In the genomic region with DNA sequence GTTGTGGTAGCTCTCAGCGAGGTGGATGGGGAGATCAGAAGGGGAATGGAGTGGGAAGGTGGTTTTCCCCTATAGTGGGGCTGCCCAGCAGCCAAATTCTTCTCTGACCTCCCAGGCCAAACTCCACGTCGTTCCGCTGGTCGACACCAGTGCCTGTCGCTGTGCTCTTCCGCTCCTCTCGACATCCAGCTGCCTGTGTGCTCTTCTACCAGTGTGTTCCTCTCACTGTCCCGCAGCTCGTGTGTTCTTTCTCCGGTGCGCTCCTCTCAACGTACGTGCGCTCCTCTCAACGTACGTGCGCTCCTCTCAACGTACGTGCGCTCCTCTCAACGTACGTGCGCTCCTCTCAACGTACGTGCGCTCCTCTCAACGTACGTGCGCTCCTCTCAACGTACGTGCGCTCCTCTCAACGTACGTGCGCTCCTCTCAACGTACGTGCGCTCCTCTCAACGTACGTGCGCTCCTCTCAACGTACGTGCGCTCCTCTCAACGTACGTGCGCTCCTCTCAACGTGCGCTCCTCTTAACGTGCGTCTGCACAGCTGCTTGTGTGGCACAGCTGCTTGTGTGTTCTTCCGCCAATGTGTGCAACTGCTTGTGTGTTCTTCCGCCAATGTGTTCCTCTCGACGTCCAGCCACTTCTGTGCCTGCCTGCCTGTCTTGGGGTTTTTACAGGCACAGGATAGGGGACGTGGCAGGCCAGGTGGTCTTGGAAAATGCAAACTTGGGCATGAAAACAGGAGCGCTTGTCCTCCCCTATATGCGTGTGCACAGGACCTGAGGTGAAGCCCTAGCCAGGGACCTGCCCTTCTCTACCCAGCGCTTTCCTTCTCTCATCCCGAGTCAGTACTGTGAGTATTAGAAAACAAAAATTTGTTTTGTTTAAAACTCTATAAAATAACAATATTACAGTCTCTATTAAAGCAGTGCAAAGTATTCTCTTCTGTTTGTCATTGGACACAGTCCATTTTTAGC, we compare ENCODE assay signal across 2 cellular contexts.
TF ChIP-seq lines count a peak whose summit lies in the region.

No MANE protein-coding gene starts in this region.

TF ChIP-seq in SK-N-SH, 30 proteins besides CTCF, POLR2A, EP300 and RAD21 (continued from another document):
- TF ChIP-seq NRF1 (IDR thresholded peaks at IDR 0.05; ENCODE audit: low read depth, low read length) = no peak
- TF ChIP-seq SMC3 (IDR thresholded peaks at IDR 0.05; ENCODE audit: low read depth, low read length) = no peak
- TF ChIP-seq, protein P1, sequence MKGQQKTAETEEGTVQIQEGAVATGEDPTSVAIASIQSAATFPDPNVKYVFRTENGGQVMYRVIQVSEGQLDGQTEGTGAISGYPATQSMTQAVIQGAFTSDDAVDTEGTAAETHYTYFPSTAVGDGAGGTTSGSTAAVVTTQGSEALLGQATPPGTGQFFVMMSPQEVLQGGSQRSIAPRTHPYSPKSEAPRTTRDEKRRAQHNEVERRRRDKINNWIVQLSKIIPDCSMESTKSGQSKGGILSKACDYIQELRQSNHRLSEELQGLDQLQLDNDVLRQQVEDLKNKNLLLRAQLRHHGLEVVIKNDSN (IDR thresholded peaks at IDR 0.05; ENCODE audit: borderline replicate concordance, low read depth) = no peak
- TF ChIP-seq FOXJ3 (CRISPR knock-in tag; IDR thresholded peaks at IDR 0.05) = no peak
- no peak for TF ChIP-seq TAF1 (IDR thresholded peaks at IDR 0.05; ENCODE audit: borderline replicate concordance, low read depth, low read length)
- TF ChIP-seq TEAD4 (IDR thresholded peaks at IDR 0.05; ENCODE audit: borderline replicate concordance, insufficient read depth) = no peak
- TF ChIP-seq, protein P2, sequence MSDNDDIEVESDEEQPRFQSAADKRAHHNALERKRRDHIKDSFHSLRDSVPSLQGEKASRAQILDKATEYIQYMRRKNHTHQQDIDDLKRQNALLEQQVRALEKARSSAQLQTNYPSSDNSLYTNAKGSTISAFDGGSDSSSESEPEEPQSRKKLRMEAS (IDR thresholded peaks at IDR 0.05; ENCODE audit: low read depth) = no peak
- TF ChIP-seq, protein P3, sequence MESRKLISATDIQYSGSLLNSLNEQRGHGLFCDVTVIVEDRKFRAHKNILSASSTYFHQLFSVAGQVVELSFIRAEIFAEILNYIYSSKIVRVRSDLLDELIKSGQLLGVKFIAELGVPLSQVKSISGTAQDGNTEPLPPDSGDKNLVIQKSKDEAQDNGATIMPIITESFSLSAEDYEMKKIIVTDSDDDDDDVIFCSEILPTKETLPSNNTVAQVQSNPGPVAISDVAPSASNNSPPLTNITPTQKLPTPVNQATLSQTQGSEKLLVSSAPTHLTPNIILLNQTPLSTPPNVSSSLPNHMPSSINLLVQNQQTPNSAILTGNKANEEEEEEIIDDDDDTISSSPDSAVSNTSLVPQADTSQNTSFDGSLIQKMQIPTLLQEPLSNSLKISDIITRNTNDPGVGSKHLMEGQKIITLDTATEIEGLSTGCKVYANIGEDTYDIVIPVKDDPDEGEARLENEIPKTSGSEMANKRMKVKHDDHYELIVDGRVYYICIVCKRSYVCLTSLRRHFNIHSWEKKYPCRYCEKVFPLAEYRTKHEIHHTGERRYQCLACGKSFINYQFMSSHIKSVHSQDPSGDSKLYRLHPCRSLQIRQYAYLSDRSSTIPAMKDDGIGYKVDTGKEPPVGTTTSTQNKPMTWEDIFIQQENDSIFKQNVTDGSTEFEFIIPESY (IDR thresholded peaks at IDR 0.05; ENCODE audit: borderline replicate concordance, low read depth) = no peak
- TF ChIP-seq FOSL2 (IDR thresholded peaks at IDR 0.05; ENCODE audit: borderline replicate concordance, low read depth) = no peak

TF ChIP-seq in SK-N-SH treated with all-trans-retinoic acid at 6 μM for 48 hours, 23 proteins besides CTCF, POLR2A, EP300 and RAD21 (continued from another document):
- TF ChIP-seq CSRNP3 (CRISPR knock-in tag; IDR thresholded peaks at IDR 0.05) (no peak), ARNTL (CRISPR knock-in tag; IDR thresholded peaks at IDR 0.05; ENCODE audit: borderline replicate concordance, low read depth) (no peak), BACH2 (CRISPR knock-in tag; IDR thresholded peaks at IDR 0.05; ENCODE audit: borderline replicate concordance) (no peak), GLIS3 (CRISPR knock-in tag; IDR thresholded peaks at IDR 0.05) (no peak), OSR1 (CRISPR knock-in tag; IDR thresholded peaks at IDR 0.05) (no peak), ISL1 (CRISPR knock-in tag; IDR thresholded peaks at IDR 0.05) (no peak), TOX (CRISPR knock-in tag; IDR thresholded peaks at IDR 0.05; ENCODE audit: borderline replicate concordance) (no peak), ZNF565 (CRISPR knock-in tag; conservative IDR thresholded peaks at IDR 0.05; ENCODE audit: low read depth) (no peak), ZFP3 (CRISPR knock-in tag; IDR thresholded peaks at IDR 0.05) (no peak), RARB (CRISPR knock-in tag; IDR thresholded peaks at IDR 0.05) (no peak), TSHZ2 (CRISPR knock-in tag; IDR thresholded peaks at IDR 0.05) (no peak), ZC3H10 (CRISPR knock-in tag; IDR thresholded peaks at IDR 0.05) (no peak), ESRRG (CRISPR knock-in tag; IDR thresholded peaks at IDR 0.05) (no peak)
